Comparison of ENCODE assay signal across 19 cellular contexts in genomic region chr16:80158766-80159165, GRCh38.
A peak's percentile ranks its signal among the peaks of the same experiment; 100 is the strongest.
DNase-seq lines count a peak whose midpoint lies in the region; ATAC-seq, FAIRE-seq and TF ChIP-seq lines count a peak whose summit lies in the region.
"Had no signal": no experiment of that assay in that cellular context is flagged by ENCODE, and none has a peak within 500 bp of the region (broad histone marks: within the 10 kb centered on the region; RNA-seq: fewer than 3 reads in every experiment).

No MANE protein-coding gene starts in this region.

- H3K27ac ChIP-seq in astrocyte (ENCODE audit: low read depth, low read length) (peak overlapping the region; percentile 17), dorsolateral prefrontal cortex (no peak overlapping the region)
- H3K27ac ChIP-seq: adrenal gland, colonic mucosa, esophagus squamous epithelium, upper lobe of right lung had no signal

- no peaks in the 10 kb centered on the region for H3K36me3 ChIP-seq in astrocyte (ENCODE audit: insufficient read depth, low read length)
- H3K36me3 ChIP-seq: adrenal gland, colonic mucosa, esophagus squamous epithelium, upper lobe of right lung had no signal

- peaks cover 17% of the 10 kb centered on the region for H3K4me1 ChIP-seq in astrocyte (ENCODE audit: insufficient read depth, low read length)
- H3K4me1 ChIP-seq: adrenal gland, colonic mucosa, esophagus squamous epithelium, upper lobe of right lung had no signal

- peak; percentile 84 for FAIRE-seq in astrocyte (lab: Jason Lieb, UNC)

- H3K27ac Mint-ChIP-seq in astrocyte (ENCODE audit: unreplicated experiment): no peak overlapping the region
- H3K27ac Mint-ChIP-seq: activated CD4-positive, alpha-beta T cell treated with anti-CD3 and anti-CD28 coated beads, Interleukin-2, amount 10 ng/mL, durations not matched to agents 24 days and 14 days; activated T-cell treated with anti-CD3 and anti-CD28 coated beads, Interleukin-2, amount 50 U/mL, for 72 hours; memory B cell had no signal

- no peak overlapping the region for H3K4me3 Mint-ChIP-seq in astrocyte (ENCODE audit: unreplicated experiment)
- H3K4me3 Mint-ChIP-seq: activated CD4-positive, alpha-beta T cell treated with anti-CD3 and anti-CD28 coated beads, Interleukin-2, amount 10 ng/mL, durations not matched to agents 24 days and 14 days; activated T-cell treated with anti-CD3 and anti-CD28 coated beads, Interleukin-2, amount 50 U/mL, for 72 hours; memory B cell had no signal

- no peaks in the 10 kb centered on the region for H3K79me2 ChIP-seq in astrocyte (ENCODE audit: insufficient read depth, low read length)

- H3K9ac ChIP-seq in astrocyte (ENCODE audit: low read length): no peak overlapping the region

- H2AFZ ChIP-seq in astrocyte (ENCODE audit: low read depth, low read length): no peak overlapping the region

- DNase-seq in AG08395 (ENCODE audit: low spot score): peak; percentile 75
- DNase-seq in HPDE6-E6E7 (ENCODE audit: extremely low spot score): peak; percentile 77
- DNase-seq in astrocyte (ENCODE audit: low read depth): peak; percentile 94
- peak; percentile 24 for DNase-seq in hepatic stellate cell (ENCODE audit: low spot score)
- no peak for DNase-seq in NCI-H2081 treated with DMSO at 0.1 percent for 48 hours (lab: John Stamatoyannopoulos, UW)
- DNase-seq in central memory CD4-positive, alpha-beta T cell: no peak
- no peak for DNase-seq in dorsolateral prefrontal cortex
- DNase-seq: activated CD4-positive, alpha-beta T cell treated with anti-CD3 and anti-CD28 coated beads, Interleukin-2, amount 10 ng/mL, durations not matched to agents 24 days and 14 days; activated T-cell treated with anti-CD3 and anti-CD28 coated beads, Interleukin-2, amount 50 U/mL, for 72 hours; adrenal gland; colonic mucosa; esophagus squamous epithelium; NCI-H1930; RPMI8226; stimulated activated naive CD4-positive, alpha-beta T cell; upper lobe of right lung had no signal

- H3K27me3 ChIP-seq in astrocyte (ENCODE audit: insufficient read depth, low read length): no peaks in the 10 kb centered on the region
- H3K27me3 ChIP-seq in dorsolateral prefrontal cortex: peaks cover 0 to 8% (median 0%) of the 10 kb centered on the region in 45 donors
- H3K27me3 ChIP-seq: adrenal gland, colonic mucosa, esophagus squamous epithelium, upper lobe of right lung had no signal

- TF ChIP-seq CTCF in astrocyte (IDR thresholded peaks at IDR 0.05; ENCODE audit: insufficient read depth, low read depth, low read length) (no peak), dorsolateral prefrontal cortex (IDR thresholded peaks at IDR 0.05 in 54 of 56, conservative IDR thresholded peaks at IDR 0.05 in 2 of 56; ENCODE audit: low read depth in 1 of 56, partially characterized antibody in 56 of 56) (no peak)

- H3K9me3 ChIP-seq in astrocyte (ENCODE audit: insufficient read depth, low read depth, low read length): no peaks in the 10 kb centered on the region
- H3K9me3 ChIP-seq: adrenal gland, colonic mucosa, esophagus squamous epithelium, upper lobe of right lung had no signal

- no peak for ATAC-seq in HG02938 (IDR thresholded peaks at IDR 0.05; ENCODE audit: unreplicated experiment)
- ATAC-seq: activated T-cell treated with anti-CD3 and anti-CD28 coated beads, Interleukin-2, amount 50 U/mL, for 72 hours; HCT116; upper lobe of right lung had no signal

- H3K27me3 Mint-ChIP-seq in astrocyte (ENCODE audit: low read depth, unreplicated experiment): no peaks in the 10 kb centered on the region

- no peaks in the 10 kb centered on the region for H3K36me3 Mint-ChIP-seq in astrocyte (ENCODE audit: low read depth, unreplicated experiment)
- H3K36me3 Mint-ChIP-seq: memory B cell had no signal

- H3K4me1 Mint-ChIP-seq in astrocyte (ENCODE audit: low read depth, unreplicated experiment): peaks cover 17% of the 10 kb centered on the region
- H3K4me1 Mint-ChIP-seq: activated CD4-positive, alpha-beta T cell treated with anti-CD3 and anti-CD28 coated beads, Interleukin-2, amount 10 ng/mL, durations not matched to agents 24 days and 14 days; memory B cell had no signal

- H3K9me3 Mint-ChIP-seq in astrocyte (ENCODE audit: unreplicated experiment): peaks cover 6% of the 10 kb centered on the region
- H3K9me3 Mint-ChIP-seq: activated CD4-positive, alpha-beta T cell treated with anti-CD3 and anti-CD28 coated beads, Interleukin-2, amount 10 ng/mL, durations not matched to agents 24 days and 14 days; memory B cell had no signal

- intact Hi-C loops in dorsolateral prefrontal cortex (cut with DNase I): no loop called here

- H4K20me1 ChIP-seq in astrocyte (ENCODE audit: insufficient read depth, low read length): no peaks in the 10 kb centered on the region

- no peak overlapping the region for H3K4me3 ChIP-seq in astrocyte (ENCODE audit: insufficient read depth, low read depth, low read length)
- H3K4me3 ChIP-seq in dorsolateral prefrontal cortex: no peak overlapping the region
- H3K4me3 ChIP-seq: adrenal gland, colonic mucosa, esophagus squamous epithelium, upper lobe of right lung had no signal

- H3K4me2 ChIP-seq in astrocyte (ENCODE audit: low read length): peak overlapping the region; percentile 35

Comparison
In these comparisons a context has a peak if more than half of its experiments do, and no peak if none do; other contexts are left out.
1. DNase-seq: peak in AG08395 (single experiment), HPDE6-E6E7 (single experiment), astrocyte (single experiment) and hepatic stellate cell (single experiment); none in NCI-H2081 treated with DMSO at 0.1 percent for 48 hours (single experiment), central memory CD4-positive, alpha-beta T cell (single experiment) and dorsolateral prefrontal cortex (0 of 10).